11 cellular contexts compared by ENCODE assay signal in the genomic region with DNA sequence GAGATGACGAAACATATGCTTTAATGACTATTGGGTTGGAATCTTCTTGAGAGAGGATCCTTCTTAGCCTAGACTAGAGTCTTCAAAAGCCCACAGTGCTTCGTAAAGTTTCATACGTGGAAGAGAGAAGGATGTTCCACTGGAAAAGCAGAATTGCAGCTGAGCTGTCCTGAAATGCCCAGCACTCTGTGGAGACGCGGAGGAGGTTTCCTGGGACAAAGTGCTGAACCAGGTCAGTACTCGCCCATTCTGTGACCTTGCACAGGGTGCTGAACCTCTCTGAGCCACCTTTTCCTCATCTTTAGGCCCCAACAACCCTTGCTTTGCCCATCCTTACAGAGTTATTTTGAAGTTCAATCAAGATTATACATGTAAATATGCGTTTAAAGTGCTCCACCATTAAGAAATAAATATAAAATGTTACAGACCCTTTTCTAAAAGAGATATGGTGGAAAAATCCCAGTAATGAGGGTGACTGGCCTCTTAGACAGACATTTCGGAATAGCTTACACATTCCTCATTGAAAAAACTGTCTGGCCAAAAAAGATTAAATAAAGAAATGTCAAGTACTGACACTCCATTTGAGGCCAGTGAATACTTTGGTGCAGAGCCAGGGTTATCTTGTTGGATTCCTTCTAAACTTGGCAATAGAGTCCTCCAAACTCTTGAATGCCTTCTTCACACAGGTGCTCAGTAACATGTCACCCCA. TPM values are rescaled to one million over a fixed set of nuclear protein-coding genes. Genes with fewer than 3 reads are reported as not detected.
A peak's percentile ranks its signal among the peaks of the same experiment; 100 is the strongest.
DNase-seq lines count a peak whose midpoint lies in the region; ATAC-seq and TF ChIP-seq lines count a peak whose summit lies in the region.
"Had no signal": no experiment of that assay in that cellular context is flagged by ENCODE, and none has a peak within 500 bp of the region (broad histone marks: within the 10 kb centered on the region; RNA-seq: fewer than 3 reads in every experiment).

No MANE protein-coding gene starts in this region.

- no peaks in the 10 kb centered on the region for H3K9me3 ChIP-seq in left ventricle myocardium inferior (replicated peaks)

- H3K36me3 ChIP-seq in left ventricle myocardium inferior (no peaks in the 10 kb centered on the region), rectal smooth muscle tissue (ENCODE audit: control insufficient read depth, insufficient read depth, low read length) (no peaks in the 10 kb centered on the region)

- H3K27ac ChIP-seq in left ventricle myocardium inferior (replicated peaks) (peak overlapping the region; percentile 71), rectal smooth muscle tissue (ENCODE audit: low read depth, low read length) (peak overlapping the region; percentile 24)

- peak overlapping the region; percentile 22 for H3K4me3 ChIP-seq in WI38 (ENCODE audit: low read depth, low read length)
- no peak overlapping the region for H3K4me3 ChIP-seq in left ventricle myocardium inferior
- no peak overlapping the region for H3K4me3 ChIP-seq in rectal smooth muscle tissue (ENCODE audit: low read length)

- no peaks in the 10 kb centered on the region for H3K9me3 Mint-ChIP-seq in activated naive CD4-positive, alpha-beta T cell treated with anti-CD3 and anti-CD28 coated beads, Interleukin-2, amount 50 U/mL, for 72 hours
- H3K9me3 Mint-ChIP-seq: activated T-helper 17 cell treated with anti-CD3 and anti-CD28 coated beads, Interleukin-2, amount 50 U/mL, for 72 hours; CD4-positive, CD25-positive, alpha-beta regulatory T cell had no signal

- no peak for ATAC-seq in GM18505 (IDR thresholded peaks at IDR 0.05; ENCODE audit: unreplicated experiment)
- no peak for ATAC-seq in activated naive CD4-positive, alpha-beta T cell treated with anti-CD3 and anti-CD28 coated beads, Interleukin-2, amount 50 U/mL, for 72 hours
- ATAC-seq: activated T-helper 17 cell treated with anti-CD3 and anti-CD28 coated beads, Interleukin-2, amount 50 U/mL, for 72 hours had no signal

- H3K27me3 ChIP-seq in left ventricle myocardium inferior (ENCODE audit: low read depth) = no peaks in the 10 kb centered on the region
- H3K27me3 ChIP-seq in rectal smooth muscle tissue (ENCODE audit: control insufficient read depth, insufficient read depth, low read length) = no peaks in the 10 kb centered on the region

- H3K4me1 ChIP-seq in left ventricle myocardium inferior = peaks cover 33% of the 10 kb centered on the region
- H3K4me1 ChIP-seq in rectal smooth muscle tissue (ENCODE audit: control insufficient read depth, insufficient read depth, low read length) = peaks cover 8% of the 10 kb centered on the region

- TF ChIP-seq POLR2A in GM18505 (IDR thresholded peaks at IDR 0.05; ENCODE audit: borderline replicate concordance, extremely low read depth, insufficient read depth, insufficient read length) = no peak

- DNase-seq in AG20443 (ENCODE audit: low spot score) (peak; percentile 47), left ventricle myocardium inferior (no peak), epidermal melanocyte (ENCODE audit: insufficient read length, low spot score) (no peak), HK-2 (ENCODE audit: unreplicated experiment) (no peak)
- no peak for DNase-seq in activated naive CD4-positive, alpha-beta T cell treated with anti-CD3 and anti-CD28 coated beads, Interleukin-2, amount 50 U/mL, for 72 hours (ENCODE audit: low spot score in 2 of 2)
- DNase-seq: CD4-positive, CD25-positive, alpha-beta regulatory T cell; NCI-H2029 treated with DMSO at 0.1 percent for 48 hours had no signal

- no peak overlapping the region for H3K9ac ChIP-seq in rectal smooth muscle tissue (ENCODE audit: low read length)

- intact Hi-C loops in left ventricle myocardium inferior (cut with micrococcal nuclease) = no loop called here

- TF ChIP-seq CTCF in WI38 (IDR thresholded peaks at IDR 0.05; ENCODE audit: low read depth, low read length) = no peak
- TF ChIP-seq CTCF in left ventricle myocardium inferior (IDR thresholded peaks at IDR 0.05; ENCODE audit: borderline replicate concordance) = no peak

- H3K36me3 Mint-ChIP-seq in activated naive CD4-positive, alpha-beta T cell treated with anti-CD3 and anti-CD28 coated beads, Interleukin-2, amount 50 U/mL, for 72 hours = peaks cover 4% of the 10 kb centered on the region in 2 donors
- H3K36me3 Mint-ChIP-seq: CD4-positive, CD25-positive, alpha-beta regulatory T cell had no signal

- no peak overlapping the region for H3K27ac Mint-ChIP-seq in activated naive CD4-positive, alpha-beta T cell treated with anti-CD3 and anti-CD28 coated beads, Interleukin-2, amount 50 U/mL, for 72 hours
- H3K27ac Mint-ChIP-seq: activated T-helper 17 cell treated with anti-CD3 and anti-CD28 coated beads, Interleukin-2, amount 50 U/mL, for 72 hours; CD4-positive, CD25-positive, alpha-beta regulatory T cell had no signal

RNA-seq across cellular contexts. Expression of gene MAGEF1, which starts 4.2 kb away (rescaled TPM):
- 35.7 TPM for total RNA-seq in left ventricle myocardium inferior
- 10 to 100 TPM in 1 of 2 donors, 1 to 10 TPM in 1; 5.3 to 15.7 TPM for total RNA-seq in activated naive CD4-positive, alpha-beta T cell treated with anti-CD3 and anti-CD28 coated beads, Interleukin-2, amount 50 U/mL, for 72 hours
